2 cellular contexts compared by ENCODE assay signal in the genomic region with DNA sequence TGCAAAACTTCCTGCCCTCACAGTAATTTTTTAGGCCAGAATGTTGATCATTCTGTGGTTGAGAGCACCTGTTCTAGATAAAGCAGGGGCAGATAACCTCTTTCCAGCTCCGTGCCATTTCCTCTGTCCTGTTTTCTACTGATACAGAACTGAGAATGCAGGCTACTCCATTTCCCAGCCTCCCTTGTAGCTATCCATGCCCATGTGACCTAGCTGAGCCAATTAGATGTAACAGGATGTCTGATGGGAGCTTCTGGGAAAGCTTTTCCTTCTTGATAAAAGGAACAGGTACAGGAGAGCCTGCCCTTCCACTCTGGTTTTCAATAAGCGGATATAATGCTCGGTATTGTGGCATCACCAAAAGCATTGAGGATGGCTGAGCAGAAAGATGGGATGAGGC.
A peak's percentile ranks its signal among the peaks of the same experiment; 100 is the strongest.
TF ChIP-seq lines count a peak whose summit lies in the region.

No MANE protein-coding gene starts in this region.

TF ChIP-seq in A549, 52 proteins besides CTCF, POLR2A, EP300 and RAD21:
- TF ChIP-seq PHF8 (IDR thresholded peaks at IDR 0.05; ENCODE audit: borderline replicate concordance, low read depth) (no peak), SMC3 (IDR thresholded peaks at IDR 0.05) (no peak), HEYL (CRISPR knock-in tag; IDR thresholded peaks at IDR 0.05) (no peak), KDM1A (IDR thresholded peaks at IDR 0.05; ENCODE audit: low read depth) (no peak), CBX8 (IDR thresholded peaks at IDR 0.05) (no peak)
- TF ChIP-seq, protein P1, sequence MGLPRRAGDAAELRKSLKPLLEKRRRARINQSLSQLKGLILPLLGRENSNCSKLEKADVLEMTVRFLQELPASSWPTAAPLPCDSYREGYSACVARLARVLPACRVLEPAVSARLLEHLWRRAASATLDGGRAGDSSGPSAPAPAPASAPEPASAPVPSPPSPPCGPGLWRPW (IDR thresholded peaks at IDR 0.05) = no peak
- TF ChIP-seq, protein P2, sequence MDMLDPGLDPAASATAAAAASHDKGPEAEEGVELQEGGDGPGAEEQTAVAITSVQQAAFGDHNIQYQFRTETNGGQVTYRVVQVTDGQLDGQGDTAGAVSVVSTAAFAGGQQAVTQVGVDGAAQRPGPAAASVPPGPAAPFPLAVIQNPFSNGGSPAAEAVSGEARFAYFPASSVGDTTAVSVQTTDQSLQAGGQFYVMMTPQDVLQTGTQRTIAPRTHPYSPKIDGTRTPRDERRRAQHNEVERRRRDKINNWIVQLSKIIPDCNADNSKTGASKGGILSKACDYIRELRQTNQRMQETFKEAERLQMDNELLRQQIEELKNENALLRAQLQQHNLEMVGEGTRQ (IDR thresholded peaks at IDR 0.05) = peak; percentile 58

TF ChIP-seq in GM12878, 131 proteins besides CTCF, POLR2A, EP300 and RAD21:
- TF ChIP-seq CHD4 (IDR thresholded peaks at IDR 0.05) = no peak
- peak; percentile 27 for TF ChIP-seq SIX5 (IDR thresholded peaks at IDR 0.05; ENCODE audit: low read depth, low read length, severe bottlenecking)
- TF ChIP-seq GABPA (IDR thresholded peaks at IDR 0.05; ENCODE audit: low read depth) = no peak
- TF ChIP-seq, protein P3, sequence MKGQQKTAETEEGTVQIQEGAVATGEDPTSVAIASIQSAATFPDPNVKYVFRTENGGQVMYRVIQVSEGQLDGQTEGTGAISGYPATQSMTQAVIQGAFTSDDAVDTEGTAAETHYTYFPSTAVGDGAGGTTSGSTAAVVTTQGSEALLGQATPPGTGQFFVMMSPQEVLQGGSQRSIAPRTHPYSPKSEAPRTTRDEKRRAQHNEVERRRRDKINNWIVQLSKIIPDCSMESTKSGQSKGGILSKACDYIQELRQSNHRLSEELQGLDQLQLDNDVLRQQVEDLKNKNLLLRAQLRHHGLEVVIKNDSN (IDR thresholded peaks at IDR 0.05; ENCODE audit: borderline replicate concordance, extremely low read length, insufficient read depth, low read depth, low read length) = peak; percentile 59
- TF ChIP-seq ZNF217 (IDR thresholded peaks at IDR 0.05) = no peak
TF ChIP-seq in GM12878: peak in this region for 2.
